20 cellular contexts compared by ENCODE assay signal in the genomic region with DNA sequence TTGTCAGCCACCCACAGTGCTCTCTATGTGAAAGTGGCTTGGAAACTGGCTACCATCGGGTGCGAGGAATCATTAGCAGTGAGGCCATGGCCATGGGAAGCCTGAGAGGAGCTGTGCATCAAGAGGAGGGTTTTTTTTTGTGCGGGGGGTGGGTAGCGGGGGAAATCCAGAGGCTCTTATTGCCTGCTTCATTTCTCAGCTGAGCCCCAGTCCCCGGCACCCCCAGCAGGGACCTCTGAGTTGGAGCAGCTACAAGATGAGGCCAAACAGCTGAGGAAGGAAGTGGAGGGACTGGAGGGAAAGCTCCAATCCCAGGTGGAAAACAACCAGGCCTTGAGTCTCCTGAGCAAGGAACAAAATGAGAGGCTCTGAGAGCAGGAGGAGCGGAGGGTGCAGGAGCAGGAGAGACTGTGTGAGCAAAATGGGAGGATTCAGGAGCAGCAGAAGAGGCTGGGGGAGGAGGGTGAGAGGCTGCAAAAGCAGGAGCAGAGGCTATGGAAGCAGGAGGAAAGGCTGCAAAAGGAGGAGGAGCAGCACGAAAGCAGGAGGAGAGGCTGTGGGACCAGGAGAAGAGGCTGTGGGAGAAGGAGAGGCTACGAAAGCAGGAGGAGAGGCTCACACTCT.
"Had no signal": no experiment of that assay in that cellular context is flagged by ENCODE, and none has a peak within 500 bp of the region (broad histone marks: within the 10 kb centered on the region; RNA-seq: fewer than 3 reads in every experiment).

No MANE protein-coding gene starts in this region.

- H3K27me3 ChIP-seq: testis, transverse colon, vagina had no signal

- H3K4me3 ChIP-seq: esophagus muscularis mucosa, left ventricle myocardium inferior, psoas muscle, testis, transverse colon, vagina had no signal

- H3K9me3 ChIP-seq: esophagus muscularis mucosa, left ventricle myocardium inferior, psoas muscle, testis, transverse colon, vagina had no signal

- H3K4me1 ChIP-seq: foreskin keratinocyte, left ventricle myocardium inferior, parathyroid adenoma, psoas muscle, testis, vagina had no signal

- DNase-seq: activated B cell treated with CpG ODN at 0.5 μM for 24 hours; activated CD4-positive, alpha-beta T cell treated with anti-CD3 and anti-CD28 coated beads for 36 hours; activated naive CD8-positive, alpha-beta T cell treated with anti-CD3 and anti-CD28 coated beads, Interleukin-2, amount 50 U/mL, for 24 hours; amygdala; central memory CD4-positive, alpha-beta T cell; foreskin keratinocyte; islet precursor cell; left ventricle myocardium inferior; nephron progenitor cell; nucleus accumbens; psoas muscle; right cardiac atrium; stimulated activated CD4-positive, alpha-beta T cell treated with anti-CD3 and anti-CD28 coated beads, Interleukin-15, amount 100 ng/mL, for 24 hours; stimulated activated naive B cell treated with anti-CD40 and anti-IgM and Interleukin-4, amounts not matched to agents 10 μg/mL and 1 μg/mL and 100 μg/mL, for 72 hours; T-cell; testis; transverse colon had no signal

- H3K27ac ChIP-seq: esophagus muscularis mucosa, foreskin keratinocyte, left ventricle myocardium inferior, parathyroid adenoma, psoas muscle, testis, transverse colon, vagina had no signal

- ATAC-seq: activated CD4-positive, alpha-beta T cell treated with anti-CD3 and anti-CD28 coated beads for 36 hours; activated naive CD8-positive, alpha-beta T cell treated with anti-CD3 and anti-CD28 coated beads, Interleukin-2, amount 50 U/mL, for 24 hours; foreskin keratinocyte; psoas muscle; right cardiac atrium; stimulated activated naive B cell treated with anti-CD40 and anti-IgM and Interleukin-4, amounts not matched to agents 10 μg/mL and 1 μg/mL and 100 μg/mL, for 72 hours; T-cell had no signal

- H3K36me3 ChIP-seq: esophagus muscularis mucosa, left ventricle myocardium inferior, transverse colon, vagina had no signal
